27 cellular contexts compared by ENCODE assay signal in genomic region chr13:83190020-83190419, GRCh38.
"Had no signal": no experiment of that assay in that cellular context is flagged by ENCODE, and none has a peak within 500 bp of the region (broad histone marks: within the 10 kb centered on the region; RNA-seq: fewer than 3 reads in every experiment).

No MANE protein-coding gene starts in this region.

- H3K27me3 ChIP-seq: body of pancreas, esophagus muscularis mucosa had no signal

- H3K4me1 ChIP-seq: body of pancreas, esophagus muscularis mucosa had no signal

- H3K36me3 ChIP-seq: esophagus muscularis mucosa, WERI-Rb-1 had no signal

- ATAC-seq: activated CD4-positive, CD25-positive, alpha-beta regulatory T cell treated with anti-CD3 and anti-CD28 coated beads, Interleukin-2, amount 50 U/mL, for 24 hours; activated CD8-positive, alpha-beta T cell treated with anti-CD3 and anti-CD28 coated beads for 36 hours; activated T-cell treated with anti-CD3 and anti-CD28 coated beads, Interleukin-2, amount 50 U/mL, for 4 hours; activated T-helper 17 cell treated with anti-CD3 and anti-CD28 coated beads, Interleukin-2, amount 50 U/mL, for 72 hours; body of pancreas; effector memory CD8-positive, alpha-beta T cell had no signal

- H3K4me3 ChIP-seq: body of pancreas, coronary artery, esophagus muscularis mucosa had no signal

- H3K9me3 ChIP-seq: body of pancreas had no signal

- FAIRE-seq: TTC549 had no signal

- H3K27ac ChIP-seq: body of pancreas, coronary artery, esophagus muscularis mucosa, WERI-Rb-1 had no signal

- DNase-seq: activated B cell treated with CpG ODN at 0.5 μM for 24 hours; activated CD4-positive, alpha-beta T cell treated with anti-CD3 and anti-CD28 coated beads for 48 hours; activated CD4-positive, alpha-beta T cell treated with anti-CD3 and anti-CD28 coated beads, Interleukin-2, amount 50 U/mL, for 1 hour; activated CD4-positive, alpha-beta T cell treated with anti-CD3 and anti-CD28 coated beads, Interleukin-2, amount 50 U/mL, for 48 hours; activated CD8-positive, alpha-beta memory T cell treated with anti-CD3 and anti-CD28 coated beads for 24 hours; activated CD8-positive, alpha-beta T cell treated with anti-CD3 and anti-CD28 coated beads for 36 hours; activated effector memory CD4-positive, alpha-beta T cell treated with Interleukin-2 at 50 U/mL for 16 hours; activated gamma-delta T cell treated with Interleukin-2 at 50 U/mL for 16 hours; activated naive CD4-positive, alpha-beta T cell treated with anti-CD3 and anti-CD28 coated beads, Interleukin-2, amount 50 U/mL, for 16 hours; activated naive CD4-positive, alpha-beta T cell treated with Interleukin-2 at 50 U/mL for 16 hours; activated T-cell treated with anti-CD3 and anti-CD28 coated beads, Interleukin-2, amount 50 U/mL, for 4 hours; amygdala; aorta; body of pancreas; caudate nucleus; cerebellar nuclear complex; effector CD4-positive, alpha-beta T cell; effector memory CD8-positive, alpha-beta T cell; foreskin melanocyte; head of caudate nucleus; T-helper 2 cell; WERI-Rb-1 had no signal
